14 cellular contexts compared by ENCODE assay signal in genomic region chr13:77969299-77969698, GRCh38. TPM values are rescaled to one million over a fixed set of nuclear protein-coding genes. Genes with fewer than 3 reads are reported as not detected.
A peak's percentile ranks its signal among the peaks of the same experiment; 100 is the strongest.
DNase-seq lines count a peak whose midpoint lies in the region; ATAC-seq and TF ChIP-seq lines count a peak whose summit lies in the region.
"Had no signal": no experiment of that assay in that cellular context is flagged by ENCODE, and none has a peak within 500 bp of the region (broad histone marks: within the 10 kb centered on the region; RNA-seq: fewer than 3 reads in every experiment).

No MANE protein-coding gene starts in this region.

- H3K18ac ChIP-seq in trophoblast cell (ENCODE audit: low read length) = no peak overlapping the region

- H2AFZ ChIP-seq in PC-9 (peak overlapping the region; percentile 20; the same call in 1 of the 2 replicates), hepatocyte (no peak overlapping the region), trophoblast cell (ENCODE audit: insufficient read depth, low read length, poor library complexity) (no peak overlapping the region)

- H3K4me3 ChIP-seq in PC-9 = no peak overlapping the region
- H3K4me3 ChIP-seq in hepatocyte = no peak overlapping the region
- H3K4me3 ChIP-seq in trophoblast cell (ENCODE audit: low read depth, low read length) = no peak overlapping the region
- no peak overlapping the region for H3K4me3 ChIP-seq in tibial nerve
- H3K4me3 ChIP-seq: A549, HAP-1 had no signal

- WGBS in hepatocyte (ENCODE audit: low lambda C conversion rate, missing lambda C conversion rate) = 53% methylated on average over 5 of the region's 5 CpGs
- no CpG with 5 or more reads among the region's 5 CpGs for WGBS in trophoblast cell (ENCODE audit: extremely low coverage, insufficient coverage, insufficient read length)
- 43 to 46% methylated on average over 5 of the region's 5 CpGs for WGBS in tibial nerve, 2 donors

- H2BK12ac ChIP-seq in trophoblast cell (ENCODE audit: low read length) = no peak overlapping the region

- H3K9me2 ChIP-seq in PC-9 (ENCODE audit: insufficient read depth) (no peaks in the 10 kb centered on the region), hepatocyte (replicated peaks; ENCODE audit: insufficient read depth) (no peaks in the 10 kb centered on the region)

- H3K36me3 ChIP-seq in PC-9 (ENCODE audit: low read depth) (no peaks in the 10 kb centered on the region), hepatocyte (replicated peaks; ENCODE audit: insufficient read depth, low read depth) (no peaks in the 10 kb centered on the region), trophoblast cell (ENCODE audit: control insufficient read depth in 1 of 2, insufficient read depth in 2 of 2, low read length in 2 of 2) (peaks cover 5 to 17% of the 10 kb centered on the region in 2 experiments), tibial nerve (no peaks in the 10 kb centered on the region)
- H3K36me3 ChIP-seq: HAP-1 had no signal

- H3K9me3 ChIP-seq in PC-9 (ENCODE audit: insufficient read depth, low read depth) (no peaks in the 10 kb centered on the region; the same call in 1 of the 2 replicates), hepatocyte (ENCODE audit: low read depth) (no peaks in the 10 kb centered on the region), trophoblast cell (ENCODE audit: insufficient read depth, low read depth, low read length) (peaks cover 2% of the 10 kb centered on the region), tibial nerve (no peaks in the 10 kb centered on the region)
- H3K9me3 ChIP-seq: A549, HAP-1 had no signal

- no peak overlapping the region for H4K8ac ChIP-seq in trophoblast cell (ENCODE audit: low read depth, low read length)

- no peak for TF ChIP-seq EP300 in tibial nerve (IDR thresholded peaks at IDR 0.05)

- H4K20me1 ChIP-seq in PC-9 (ENCODE audit: insufficient read depth) (no peaks in the 10 kb centered on the region), hepatocyte (ENCODE audit: insufficient read depth, poor library complexity, severe bottlenecking) (no peaks in the 10 kb centered on the region)

- TF ChIP-seq POLR2A in tibial nerve (IDR thresholded peaks at IDR 0.05) = no peak

- no peaks in the 10 kb centered on the region for H3K4me1 ChIP-seq in PC-9 (replicated peaks; ENCODE audit: insufficient read depth)
- no peaks in the 10 kb centered on the region for H3K4me1 ChIP-seq in hepatocyte (ENCODE audit: insufficient read depth)
- peaks cover 3% of the 10 kb centered on the region in 2 experiments for H3K4me1 ChIP-seq in trophoblast cell (ENCODE audit: control insufficient read depth in 1 of 2, insufficient read depth in 2 of 2, low read length in 2 of 2)
- peaks cover 0 to 9% (median 0%) of the 10 kb centered on the region in 4 donors for H3K4me1 ChIP-seq in tibial nerve
- H3K4me1 ChIP-seq: A549, Caco-2, HAP-1 had no signal

- H3K79me1 ChIP-seq in trophoblast cell (ENCODE audit: low read length) = peaks cover 1% of the 10 kb centered on the region

- H3K4me2 ChIP-seq in PC-9 = no peak overlapping the region
- H3K4me2 ChIP-seq in hepatocyte = peak overlapping the region; percentile 37
- H3K4me2 ChIP-seq in trophoblast cell (ENCODE audit: low read length) = peak overlapping the region; percentile 25
- H3K4me2 ChIP-seq: A549 had no signal

- H3K14ac ChIP-seq in trophoblast cell (ENCODE audit: low read length) = no peak overlapping the region

- H2BK5ac ChIP-seq in trophoblast cell (ENCODE audit: low read depth, low read length, poor library complexity) = no peak overlapping the region

- DNase-seq in PC-9 = no peak
- DNase-seq in hepatocyte (ENCODE audit: low spot score) = no peak
- peak in 1 of 2 donors; percentile 24 for DNase-seq in trophoblast cell
- DNase-seq in tibial nerve (ENCODE audit: low spot score in 2 of 2) = no peak
- DNase-seq: Caco-2; CD8-positive, alpha-beta T cell; DND-41; GDM1 had no signal

- H3F3A ChIP-seq in PC-9 (ENCODE audit: insufficient read depth, low read depth) = no peaks in the 10 kb centered on the region

- TF ChIP-seq CTCF in PC-9 (conservative IDR thresholded peaks at IDR 0.05) = no peak
- TF ChIP-seq CTCF in hepatocyte (IDR thresholded peaks at IDR 0.05; ENCODE audit: poor library complexity) = no peak
- no peak for TF ChIP-seq CTCF in tibial nerve (IDR thresholded peaks at IDR 0.05)

- no peaks in the 10 kb centered on the region for H3K79me2 ChIP-seq in PC-9 (ENCODE audit: low read depth)
- H3K79me2 ChIP-seq in hepatocyte = no peaks in the 10 kb centered on the region
- H3K79me2 ChIP-seq in trophoblast cell (ENCODE audit: control insufficient read depth, insufficient read depth, low read length, poor library complexity) = peaks cover 2% of the 10 kb centered on the region

- no peak overlapping the region for H4K12ac ChIP-seq in trophoblast cell (ENCODE audit: low read depth, low read length)

- H3K4ac ChIP-seq in trophoblast cell (ENCODE audit: low read depth, low read length) = peak overlapping the region; percentile 89

- intact Hi-C loops in PC-9 (cut with micrococcal nuclease; ENCODE audit: unreplicated experiment) = no loop called here

- no peak overlapping the region for H3K23ac ChIP-seq in trophoblast cell (ENCODE audit: low read length)

- CTCF ChIA-PET in PC-9 (lab: Charles Lee) = no interaction called here

- POLR2A ChIA-PET in PC-9 (lab: Charles Lee; ENCODE audit: unreplicated experiment) = no interaction called here

- no TSS peak for BruUV-seq in PC-9 (replicated peaks; lab: Mats Ljungman, UMichigan)

- peak overlapping the region; percentile 24 for H4K91ac ChIP-seq in trophoblast cell (ENCODE audit: low read depth, low read length)

- H3K27ac ChIP-seq in PC-9 (no peak overlapping the region), hepatocyte (no peak overlapping the region), trophoblast cell (ENCODE audit: low read depth, low read length) (peak overlapping the region; percentile 68), tibial nerve (peak overlapping the region in 1 of 4 donors; percentile 20)
- H3K27ac ChIP-seq: A549 had no signal

- no peaks in the 10 kb centered on the region for H3K27me3 ChIP-seq in PC-9 (ENCODE audit: insufficient read depth, low read depth)
- no peaks in the 10 kb centered on the region for H3K27me3 ChIP-seq in hepatocyte
- no peaks in the 10 kb centered on the region for H3K27me3 ChIP-seq in trophoblast cell (ENCODE audit: insufficient read depth, low read length)
- H3K27me3 ChIP-seq in tibial nerve = no peaks in the 10 kb centered on the region

- no peak overlapping the region for H2BK120ac ChIP-seq in trophoblast cell (ENCODE audit: insufficient read depth, low read length, poor library complexity)

- H3K9ac ChIP-seq in trophoblast cell (ENCODE audit: low read length) = no peak overlapping the region

- ATAC-seq in GM18861 (IDR thresholded peaks at IDR 0.05; ENCODE audit: unreplicated experiment) (no peak), GM21786 (IDR thresholded peaks at IDR 0.05; ENCODE audit: unreplicated experiment) (no peak)
- ATAC-seq: A549; CD8-positive, alpha-beta T cell had no signal

- H2AK5ac ChIP-seq in trophoblast cell (ENCODE audit: low read length) = no peak overlapping the region

RNA-seq across cellular contexts. Expression of gene EDNRB, which starts 50.7 kb away (rescaled TPM):
- total RNA-seq in PC-9 (2021) (not detected in 2 replicates), hepatocyte (34.6 and 37.2 TPM in 2 replicates), tibial nerve (10 to 100 TPM; 19.4 to 63.6 (median 22.5) TPM)
- 16.9 and 18.3 TPM in 2 replicates for polyA plus RNA-seq in hepatocyte
- 88.6 TPM in 2 replicates for polyA plus RNA-seq in trophoblast cell (2013)
- total RNA-seq: CD8-positive, alpha-beta T cell; HT1080 had no signal
- polyA plus RNA-seq: A549, BJ had no signal

Comparison
In these comparisons a context has a peak if more than half of its experiments do, and no peak if none do; other contexts are left out.
1. RNA of gene EDNRB, which starts 50.7 kb away (total RNA-seq): 34.6 to 37.2 TPM in hepatocyte and 19.4 to 63.6 TPM in tibial nerve; not detected in PC-9; every median in the first group is over 10 times any median in the second.